ENCODE assay signal across 8 cellular contexts in the genomic region with DNA sequence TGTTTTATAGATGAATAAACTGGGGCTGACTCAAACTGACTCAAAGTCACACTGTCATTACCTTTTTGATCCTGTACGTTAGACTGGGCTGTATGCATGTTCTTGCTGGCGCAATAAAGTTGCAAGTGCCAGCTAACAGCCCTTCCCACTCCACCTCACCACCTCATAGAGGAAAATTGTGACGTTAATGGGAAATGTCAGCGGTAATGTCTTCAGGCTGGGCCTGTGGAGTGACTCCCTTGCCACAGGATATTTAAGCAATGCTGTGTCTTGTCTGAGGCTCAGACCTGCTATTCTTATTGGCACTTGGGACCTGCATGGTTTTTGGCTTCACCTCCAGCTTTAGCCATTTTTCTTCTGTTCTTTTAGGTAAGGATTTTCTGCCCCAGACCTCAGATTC. TPM values are rescaled to one million over a fixed set of nuclear protein-coding genes. Genes with fewer than 3 reads are reported as not detected.
A peak's percentile ranks its signal among the peaks of the same experiment; 100 is the strongest.
DNase-seq lines count a peak whose midpoint lies in the region; ATAC-seq, FAIRE-seq and TF ChIP-seq lines count a peak whose summit lies in the region.

No MANE protein-coding gene starts in this region.

- WGBS in pancreas, 2 donors = 60 to 68% methylated on average over 4 of the region's 4 CpGs

- H3K36me3 ChIP-seq in CD4-positive, alpha-beta memory T cell (ENCODE audit: insufficient read depth, low read length) = peaks cover 70% of the 10 kb centered on the region
- peaks cover 9 to 43% (median 35%) of the 10 kb centered on the region in 3 donors for H3K36me3 ChIP-seq in pancreas

- no peak for TF ChIP-seq CTCF in pancreas (IDR thresholded peaks at IDR 0.05)

- peak overlapping the region; percentile 44 for H3K27ac ChIP-seq in CD4-positive, alpha-beta memory T cell (ENCODE audit: low read depth, low read length)
- H3K27ac ChIP-seq in pancreas = peak overlapping the region; percentile 11 to 71 (median 49)

- H3K9me3 Mint-ChIP-seq in CD4-positive, alpha-beta memory T cell = no peaks in the 10 kb centered on the region
- H3K9me3 Mint-ChIP-seq in effector memory CD8-positive, alpha-beta T cell = no peaks in the 10 kb centered on the region

- peaks cover 9 to 26% (median 19%) of the 10 kb centered on the region in 4 donors for H3K4me1 Mint-ChIP-seq in CD4-positive, alpha-beta memory T cell
- H3K4me1 Mint-ChIP-seq in effector memory CD8-positive, alpha-beta T cell (ENCODE audit: low read depth in 2 of 2) = peaks cover 20 to 37% of the 10 kb centered on the region in 2 donors

- ATAC-seq in GM21723 (IDR thresholded peaks at IDR 0.05; ENCODE audit: unreplicated experiment) = peak; percentile 28
- no peak for ATAC-seq in effector memory CD8-positive, alpha-beta T cell (replicated peaks)
- peak; percentile 5 to 39 (median 18) for ATAC-seq in pancreas

- H3K4me1 ChIP-seq in CD4-positive, alpha-beta memory T cell (ENCODE audit: insufficient read depth, low read length) = peaks cover 23% of the 10 kb centered on the region
- peaks cover 6 to 16% (median 7%) of the 10 kb centered on the region in 3 donors for H3K4me1 ChIP-seq in pancreas

- intact Hi-C loops in CD4-positive, alpha-beta memory T cell (cut with micrococcal nuclease) = loop anchor here (1.0 to 5.0 kb wide), 7 partner anchors 20 to 444 kb away; a partner anchor contains a TSS
- intact Hi-C loops in pancreas (cut with DNase I) = loop anchor here in 1 of 3 donors (5.0 kb wide), 1 partner anchor 40 kb away; a partner anchor contains a TSS

- in situ Hi-C loops in ACHN (cut with HindIII; ENCODE audit: low pct_ligation_motif_present, low pct_unique_long_range_greater_than_20kb, low sequenced_read_pairs) = no loop called here

- POLR2A ChIA-PET in CD4-positive, alpha-beta memory T cell (lab: Charles Lee; ENCODE audit: partially characterized antibody) = interaction anchor here (0.7 to 5.0 kb wide), 20 partner anchors 9 to 294 kb away, joined by 3 to 127 read pairs (median 6); a partner anchor contains a TSS

- peaks cover 56 to 77% of the 10 kb centered on the region in 2 donors for H3K36me3 Mint-ChIP-seq in CD4-positive, alpha-beta memory T cell
- H3K36me3 Mint-ChIP-seq in effector memory CD8-positive, alpha-beta T cell (ENCODE audit: insufficient read depth) = peaks cover 90% of the 10 kb centered on the region

- H3K27me3 ChIP-seq in CD4-positive, alpha-beta memory T cell (ENCODE audit: insufficient read depth, low read length) = no peaks in the 10 kb centered on the region
- H3K27me3 ChIP-seq in pancreas = no peaks in the 10 kb centered on the region

- H3K9me3 ChIP-seq in CD4-positive, alpha-beta memory T cell (ENCODE audit: control insufficient read depth in 1 of 2, low read length in 2 of 2) = no peaks in the 10 kb centered on the region
- no peaks in the 10 kb centered on the region for H3K9me3 ChIP-seq in pancreas

- no peaks in the 10 kb centered on the region for H3K27me3 Mint-ChIP-seq in CD4-positive, alpha-beta memory T cell
- no peaks in the 10 kb centered on the region for H3K27me3 Mint-ChIP-seq in effector memory CD8-positive, alpha-beta T cell

- CTCF ChIA-PET in CD4-positive, alpha-beta memory T cell (lab: Charles Lee; ENCODE audit: partially characterized antibody) = interaction anchor here (0.6 to 7.0 kb wide), 34 partner anchors 10 to 444 kb away, joined by 3 to 107 read pairs (median 5); a partner anchor contains a TSS

- peak overlapping the region in 3 of 8 donors; percentile 26 to 52 (median 30) for H3K4me3 Mint-ChIP-seq in CD4-positive, alpha-beta memory T cell
- no peak overlapping the region for H3K4me3 Mint-ChIP-seq in effector memory CD8-positive, alpha-beta T cell

- FAIRE-seq in pancreas (lab: Jason Lieb, UNC) = no peak

- no peak overlapping the region for H3K4me3 ChIP-seq in CD4-positive, alpha-beta memory T cell (ENCODE audit: low read length in 2 of 2)
- H3K4me3 ChIP-seq in pancreas = no peak overlapping the region

- DNase-seq in CD4-positive, alpha-beta memory T cell = no peak
- DNase-seq in MV-4-11 (lab: John Stamatoyannopoulos, UW) (peak; percentile 88), pancreas (no peak), ACHN (no peak)
- no peak for DNase-seq in effector memory CD8-positive, alpha-beta T cell
- no peak for DNase-seq in effector CD8-positive, alpha-beta T cell (lab: John Stamatoyannopoulos, UW)
- DNase-seq in stimulated activated CD4-positive, alpha-beta T cell treated with anti-CD3 and anti-CD28 coated beads, Interleukin-4, amount 100 ng/mL, for 24 hours = no peak

- peak overlapping the region; percentile 69 to 95 (median 89) for H3K27ac Mint-ChIP-seq in CD4-positive, alpha-beta memory T cell
- H3K27ac Mint-ChIP-seq in effector memory CD8-positive, alpha-beta T cell = peak overlapping the region; percentile 86 to 95

RNA-seq across cellular contexts. Expression of a gene that starts 25.2 kb away (rescaled TPM):
- total RNA-seq in CD4-positive, alpha-beta memory T cell = 10 to 100 TPM; 30.6 to 36.6 TPM
- 10 to 100 TPM; 15.3 to 15.5 TPM for polyA plus RNA-seq in CD4-positive, alpha-beta memory T cell
- total RNA-seq in pancreas = 10 to 100 TPM in 1 of 6 donors, 1 to 10 TPM in 5; 3.0 to 11.7 (median 5.6) TPM
- 1 to 10 TPM; 3.4 to 4.6 TPM for polyA plus RNA-seq in pancreas

RNA-seq across cellular contexts. Expression of a gene that starts 41.7 kb away (rescaled TPM):
- 100 to 1,000 TPM; 222 to 235 TPM for total RNA-seq in CD4-positive, alpha-beta memory T cell
- 100 to 1,000 TPM; 127 to 155 TPM for polyA plus RNA-seq in CD4-positive, alpha-beta memory T cell
- 100 to 1,000 TPM in 1 of 6 donors, 10 to 100 TPM in 5; 37.0 to 101 (median 56.6) TPM for total RNA-seq in pancreas
- polyA plus RNA-seq in pancreas = 10 to 100 TPM; 34.6 to 37.1 TPM
